In genomic region chr13:74227476-74228158, GRCh38 we compare ENCODE assay signal across 20 cellular contexts.
"Had no signal": no experiment of that assay in that cellular context is flagged by ENCODE, and none has a peak within 500 bp of the region (broad histone marks: within the 10 kb centered on the region; RNA-seq: fewer than 3 reads in every experiment).

No MANE protein-coding gene starts in this region.

- H3K27me3 ChIP-seq: foreskin keratinocyte, left lung had no signal

- H3K4me1 ChIP-seq: foreskin keratinocyte, left lung, parathyroid adenoma, prostate gland had no signal

- H3K36me3 ChIP-seq: left lung, prostate gland had no signal

- H3K9me3 ChIP-seq: left lung, prostate gland had no signal

- DNase-seq: effector CD4-positive, alpha-beta T cell; endodermal cell; erythroblast; foreskin keratinocyte; head of caudate nucleus; hippocampal formation; kidney glomerular epithelial cell; left lung; mesendoderm; naive B cell; occipital lobe; retina; stimulated activated CD4-positive, alpha-beta T cell treated with anti-CD3 and anti-CD28 coated beads, Interleukin-12 subunit alpha, Interleukin-12 subunit beta, amount 100 ng/mL, for 4 hours; stimulated activated naive CD4-positive, alpha-beta T cell treated with Interleukin-2 at 50 U/mL for 16 hours; trophoblast cell had no signal

- H3K79me2 ChIP-seq: parathyroid adenoma had no signal

- H3K27ac ChIP-seq: coronary artery, foreskin keratinocyte, left lung, parathyroid adenoma, prostate gland had no signal

- ATAC-seq: foreskin keratinocyte, sciatic nerve had no signal

- H3K9ac ChIP-seq: parathyroid adenoma had no signal

- H2AFZ ChIP-seq: parathyroid adenoma had no signal

- H3K4me3 ChIP-seq: coronary artery, left lung, lung, prostate gland had no signal
